11 cellular contexts compared by ENCODE assay signal in genomic region chr13:47904239-47904638, GRCh38.
DNase-seq lines count a peak whose midpoint lies in the region; ATAC-seq, FAIRE-seq and TF ChIP-seq lines count a peak whose summit lies in the region.
"Had no signal": no experiment of that assay in that cellular context is flagged by ENCODE, and none has a peak within 500 bp of the region (broad histone marks: within the 10 kb centered on the region; RNA-seq: fewer than 3 reads in every experiment).

No MANE protein-coding gene starts in this region.

- in situ Hi-C loops in Panc1 (cut with HindIII; ENCODE audit: low pct_unique_long_range_greater_than_20kb, low sequenced_read_pairs): no loop called here

- BruUV-seq in Panc1 (replicated peaks; lab: Mats Ljungman, UMichigan): no TSS peak

- H3K9me3 ChIP-seq in heart right ventricle (peaks cover 0 to 10% (median 0%) of the 10 kb centered on the region in 11 donors), Panc1 (ENCODE audit: control insufficient read depth, insufficient read depth, low read depth, low read length) (no peaks in the 10 kb centered on the region), kidney (ENCODE audit: control insufficient read depth in 1 of 2, low read length in 2 of 2) (no peaks in the 10 kb centered on the region), vagina (no peaks in the 10 kb centered on the region)

- ATAC-seq in heart right ventricle (peak in 1 of 8 donors; percentile 13), Right ventricle myocardium superior (ENCODE audit: poor library complexity) (no peak), Panc1 (peak; percentile 70; the same call in 1 of the 2 replicates), GM19351 (IDR thresholded peaks at IDR 0.05; ENCODE audit: unreplicated experiment) (no peak)

- H3K27me3 ChIP-seq in heart right ventricle (no peaks in the 10 kb centered on the region), Panc1 (ENCODE audit: control insufficient read depth, insufficient read depth, low read length) (no peaks in the 10 kb centered on the region), vagina (no peaks in the 10 kb centered on the region)

- H3K9ac ChIP-seq in kidney (ENCODE audit: low read length in 2 of 2): peak overlapping the region; percentile 20 to 49

- DNase-seq in heart right ventricle (no peak), Right ventricle myocardium superior (no peak), Panc1 (ENCODE audit: low read depth, low spot score) (peak; percentile 7), kidney (no peak), vagina (ENCODE audit: extremely low spot score in 2 of 2) (no peak), NCI-H1417 treated with DMSO at 0.1 percent for 48 hours (lab: John Stamatoyannopoulos, UW) (no peak), HuH-7.5 (ENCODE audit: low spot score) (no peak)
- DNase-seq: endodermal cell; NCI-H2081; stimulated activated CD4-positive, alpha-beta T cell treated with anti-CD3 and anti-CD28 coated beads, Interleukin-1b, Interleukin-23, amount 100 ng/mL, for 48 hours had no signal

- H3K27ac ChIP-seq in heart right ventricle (no peak overlapping the region), Panc1 (ENCODE audit: low read length) (peak overlapping the region; percentile 8; the same call in 1 of the 2 replicates), kidney (ENCODE audit: low read depth in 2 of 2, low read length in 2 of 2) (peak overlapping the region in 1 of 2 donors; percentile 51), vagina (peak overlapping the region; percentile 33)

- H3K4me3 ChIP-seq in heart right ventricle (peak overlapping the region in 6 of 10 donors; percentile 1 to 38 (median 8)), Panc1 (ENCODE audit: low read depth in 2 of 2, low read length in 2 of 2) (peak overlapping the region; percentile 26 to 67), kidney (ENCODE audit: low read length in 2 of 2) (peak overlapping the region; percentile 74 to 75), vagina (peak overlapping the region; percentile 22 to 24)

- FAIRE-seq in kidney (lab: Jason Lieb, UNC): no peak

- TF ChIP-seq CTCF in heart right ventricle (IDR thresholded peaks at IDR 0.05): no peak
- TF ChIP-seq CTCF in Panc1 (IDR thresholded peaks at IDR 0.05): no peak
- TF ChIP-seq CTCF in kidney (IDR thresholded peaks at IDR 0.05; ENCODE audit: borderline replicate concordance, extremely low read depth, insufficient read depth): no peak
- no peak for TF ChIP-seq CTCF in vagina (IDR thresholded peaks at IDR 0.05)

- H3K4me1 ChIP-seq in heart right ventricle: peaks cover 0 to 4% (median 0%) of the 10 kb centered on the region in 9 donors
- H3K4me1 ChIP-seq in Panc1 (ENCODE audit: control insufficient read depth, insufficient read depth, low read length): no peaks in the 10 kb centered on the region; the same call in 1 of the 2 replicates
- no peaks in the 10 kb centered on the region for H3K4me1 ChIP-seq in kidney (ENCODE audit: control insufficient read depth in 1 of 2, insufficient read depth in 1 of 2, low read depth in 1 of 2, low read length in 2 of 2)
- no peaks in the 10 kb centered on the region for H3K4me1 ChIP-seq in vagina

- H3K36me3 ChIP-seq in heart right ventricle (no peaks in the 10 kb centered on the region), Panc1 (ENCODE audit: control insufficient read depth, insufficient read depth, low read length) (no peaks in the 10 kb centered on the region), kidney (ENCODE audit: control insufficient read depth in 1 of 2, insufficient read depth in 2 of 2, low read length in 2 of 2) (no peaks in the 10 kb centered on the region), vagina (no peaks in the 10 kb centered on the region)

- TF ChIP-seq POLR2A in vagina (IDR thresholded peaks at IDR 0.05): no peak

- POLR2A ChIA-PET in Panc1 (lab: Charles Lee): interaction anchor here (0.7 kb wide), 1 partner anchor 465 kb away, joined by 8 read pairs; no protein-coding TSS in a partner anchor

- WGBS in heart right ventricle, 2 donors: 82 to 94% methylated on average over 13 of the region's 13 CpGs

- CTCF ChIA-PET in Panc1 (lab: Charles Lee): no interaction called here

- intact Hi-C loops in heart right ventricle (cut with DNase I) (no loop called here), Right ventricle myocardium superior (cut with DNase I) (no loop called here), Panc1 (cut with micrococcal nuclease; ENCODE audit: unreplicated experiment) (no loop called here), kidney (cut with DNase I) (no loop called here), vagina (cut with DNase I) (no loop called here)

Comparison
In these comparisons a context has a peak if more than half of its experiments do, and no peak if none do; other contexts are left out.
1. H3K27ac ChIP-seq: peak in Panc1 (single experiment) and vagina (single experiment); none in heart right ventricle (0 of 10).
2. H3K4me3 ChIP-seq: peak in every context shown above with its lines; median percentile 74 in kidney; 46 in Panc1; 23 in vagina; 8 in heart right ventricle.